ENCODE assay signal across 3 cellular contexts in genomic region chr12:62817556-62818271, GRCh38.
A peak's percentile ranks its signal among the peaks of the same experiment; 100 is the strongest.
TF ChIP-seq lines count a peak whose summit lies in the region.

No MANE protein-coding gene starts in this region.

TF ChIP-seq in SK-N-SH treated with all-trans-retinoic acid at 6 μM for 48 hours, 23 proteins besides CTCF, POLR2A, EP300 and RAD21 (continued from another document):
- TF ChIP-seq CSRNP3 (CRISPR knock-in tag; IDR thresholded peaks at IDR 0.05) (no peak), ZFP3 (CRISPR knock-in tag; IDR thresholded peaks at IDR 0.05) (no peak)

TF ChIP-seq in SK-N-SH, 30 proteins besides CTCF, POLR2A, EP300 and RAD21 (continued from another document):
- TF ChIP-seq REST (IDR thresholded peaks at IDR 0.05; ENCODE audit: low read depth, low read length): no peak
- TF ChIP-seq PBX3 (IDR thresholded peaks at IDR 0.05): no peak
- no peak for TF ChIP-seq ZBTB33 (IDR thresholded peaks at IDR 0.05; ENCODE audit: borderline replicate concordance, low read depth)
- TF ChIP-seq ELF1 (IDR thresholded peaks at IDR 0.05): no peak
- no peak for TF ChIP-seq RXRA (IDR thresholded peaks at IDR 0.05; ENCODE audit: borderline replicate concordance, low read depth)
- no peak for TF ChIP-seq RCOR1 (IDR thresholded peaks at IDR 0.05; ENCODE audit: low read length)
- no peak for TF ChIP-seq RFX5 (IDR thresholded peaks at IDR 0.05; ENCODE audit: low read length)
- TF ChIP-seq TCF12 (IDR thresholded peaks at IDR 0.05): no peak
- TF ChIP-seq NRF1 (IDR thresholded peaks at IDR 0.05; ENCODE audit: low read depth, low read length): no peak
- TF ChIP-seq GABPA (IDR thresholded peaks at IDR 0.05; ENCODE audit: low read depth): no peak
- TF ChIP-seq MXI1 (IDR thresholded peaks at IDR 0.05; ENCODE audit: low read depth, low read length): no peak
- TF ChIP-seq, protein P1, sequence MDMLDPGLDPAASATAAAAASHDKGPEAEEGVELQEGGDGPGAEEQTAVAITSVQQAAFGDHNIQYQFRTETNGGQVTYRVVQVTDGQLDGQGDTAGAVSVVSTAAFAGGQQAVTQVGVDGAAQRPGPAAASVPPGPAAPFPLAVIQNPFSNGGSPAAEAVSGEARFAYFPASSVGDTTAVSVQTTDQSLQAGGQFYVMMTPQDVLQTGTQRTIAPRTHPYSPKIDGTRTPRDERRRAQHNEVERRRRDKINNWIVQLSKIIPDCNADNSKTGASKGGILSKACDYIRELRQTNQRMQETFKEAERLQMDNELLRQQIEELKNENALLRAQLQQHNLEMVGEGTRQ (IDR thresholded peaks at IDR 0.05; ENCODE audit: borderline replicate concordance, low read depth, low read length): no peak
- TF ChIP-seq, protein P2, sequence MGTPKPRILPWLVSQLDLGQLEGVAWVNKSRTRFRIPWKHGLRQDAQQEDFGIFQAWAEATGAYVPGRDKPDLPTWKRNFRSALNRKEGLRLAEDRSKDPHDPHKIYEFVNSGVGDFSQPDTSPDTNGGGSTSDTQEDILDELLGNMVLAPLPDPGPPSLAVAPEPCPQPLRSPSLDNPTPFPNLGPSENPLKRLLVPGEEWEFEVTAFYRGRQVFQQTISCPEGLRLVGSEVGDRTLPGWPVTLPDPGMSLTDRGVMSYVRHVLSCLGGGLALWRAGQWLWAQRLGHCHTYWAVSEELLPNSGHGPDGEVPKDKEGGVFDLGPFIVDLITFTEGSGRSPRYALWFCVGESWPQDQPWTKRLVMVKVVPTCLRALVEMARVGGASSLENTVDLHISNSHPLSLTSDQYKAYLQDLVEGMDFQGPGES (IDR thresholded peaks at IDR 0.05; ENCODE audit: low read depth, low read length): no peak
- TF ChIP-seq SIN3A (IDR thresholded peaks at IDR 0.05; ENCODE audit: borderline replicate concordance, low read depth, low read length): no peak
- TF ChIP-seq TEAD4 (IDR thresholded peaks at IDR 0.05; ENCODE audit: borderline replicate concordance, insufficient read depth): no peak
- no peak for TF ChIP-seq TAF1 (IDR thresholded peaks at IDR 0.05; ENCODE audit: borderline replicate concordance, low read depth, low read length)

TF ChIP-seq in K562, 482 proteins besides CTCF, POLR2A, EP300 and RAD21 (continued from another document):
- TF ChIP-seq PRDM10 (IDR thresholded peaks at IDR 0.05; ENCODE audit: partially characterized antibody): peak; percentile 98
- no peak for TF ChIP-seq MTA3 (IDR thresholded peaks at IDR 0.05; ENCODE audit: borderline replicate concordance)
- TF ChIP-seq ZNF512 (tag; IDR thresholded peaks at IDR 0.05): no peak
- TF ChIP-seq FOXA1 (IDR thresholded peaks at IDR 0.05; ENCODE audit: borderline replicate concordance): no peak
- no peak for TF ChIP-seq HDAC3 (IDR thresholded peaks at IDR 0.05; ENCODE audit: borderline replicate concordance, partially characterized antibody)
- TF ChIP-seq TCF7L2 (IDR thresholded peaks at IDR 0.05; ENCODE audit: low read depth, low read length): no peak
- TF ChIP-seq TCF7 (IDR thresholded peaks at IDR 0.05; ENCODE audit: borderline replicate concordance): no peak
- TF ChIP-seq C11orf30 (IDR thresholded peaks at IDR 0.05; ENCODE audit: low read depth): peak; percentile 72
- TF ChIP-seq ZNF316 (IDR thresholded peaks at IDR 0.05): peak; percentile 73
- TF ChIP-seq, protein P1 (CRISPR knock-in tag; IDR thresholded peaks at IDR 0.05): no peak
- 0 out of 2 replicates have a peak, but pooled peaks have one; percentile 16 for TF ChIP-seq ARID1B (IDR thresholded peaks at IDR 0.05)
- peak; percentile 17; the same call in 1 of the 2 replicates for TF ChIP-seq MAFF (IDR thresholded peaks at IDR 0.05; ENCODE audit: low read length)
- peak; percentile 76 for TF ChIP-seq MAFG (tag; conservative IDR thresholded peaks at IDR 0.05)
- no peak for TF ChIP-seq ZNF830 (CRISPR knock-in tag; IDR thresholded peaks at IDR 0.05)
- no peak for TF ChIP-seq ZNF140 (CRISPR knock-in tag; IDR thresholded peaks at IDR 0.05)
- TF ChIP-seq JUND (IDR thresholded peaks at IDR 0.05; ENCODE audit: borderline replicate concordance, low read depth, low read length): 0 out of 2 replicates have a peak, but pooled peaks have one; percentile 5
- TF ChIP-seq JUND (tag; IDR thresholded peaks at IDR 0.05; ENCODE audit: borderline replicate concordance, low read depth, low read length): no peak
- peak; percentile 88 for TF ChIP-seq ATF7 (IDR thresholded peaks at IDR 0.05)
- TF ChIP-seq GMEB1 (CRISPR knock-in tag; IDR thresholded peaks at IDR 0.05): no peak
- TF ChIP-seq SNRNP70 (optimal IDR thresholded peaks at IDR 0.05; ENCODE audit: low read depth, low read length): no peak
- TF ChIP-seq XRCC5 (IDR thresholded peaks at IDR 0.05; ENCODE audit: low read depth, low read length): no peak
- no peak for TF ChIP-seq DPF2 (IDR thresholded peaks at IDR 0.05)
- TF ChIP-seq MAFK (IDR thresholded peaks at IDR 0.05; ENCODE audit: low read length): peak; percentile 35; the same call in 1 of the 2 replicates
- TF ChIP-seq, protein P3, sequence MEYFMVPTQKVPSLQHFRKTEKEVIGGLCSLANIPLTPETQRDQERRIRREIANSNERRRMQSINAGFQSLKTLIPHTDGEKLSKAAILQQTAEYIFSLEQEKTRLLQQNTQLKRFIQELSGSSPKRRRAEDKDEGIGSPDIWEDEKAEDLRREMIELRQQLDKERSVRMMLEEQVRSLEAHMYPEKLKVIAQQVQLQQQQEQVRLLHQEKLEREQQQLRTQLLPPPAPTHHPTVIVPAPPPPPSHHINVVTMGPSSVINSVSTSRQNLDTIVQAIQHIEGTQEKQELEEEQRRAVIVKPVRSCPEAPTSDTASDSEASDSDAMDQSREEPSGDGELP (CRISPR knock-in tag; IDR thresholded peaks at IDR 0.05; ENCODE audit: borderline replicate concordance): no peak
- peak in 1 of 2 experiments; percentile 55; a peak in 1 of 4 replicates for TF ChIP-seq RCOR1 (IDR thresholded peaks at IDR 0.05; ENCODE audit: borderline replicate concordance in 1 of 2, low read depth in 2 of 2, low read length in 2 of 2)
- no peak for TF ChIP-seq SIRT6 (IDR thresholded peaks at IDR 0.05; ENCODE audit: low read depth, low read length)
- TF ChIP-seq FOXK2 (conservative IDR thresholded peaks at IDR 0.05 in 1 of 2, IDR thresholded peaks at IDR 0.05 in 1 of 2; ENCODE audit: low read depth in 2 of 2): peak in 1 of 2 experiments; percentile 90; a peak in 2 of 4 replicates
- TF ChIP-seq MCM7 (IDR thresholded peaks at IDR 0.05): no peak
- 0 out of 2 replicates have a peak, but pooled peaks have one; percentile 20 for TF ChIP-seq LEF1 (IDR thresholded peaks at IDR 0.05)
- no peak for TF ChIP-seq NFIX (CRISPR knock-in tag; IDR thresholded peaks at IDR 0.05; ENCODE audit: low read depth)
- TF ChIP-seq ZSCAN32 (CRISPR knock-in tag; IDR thresholded peaks at IDR 0.05): no peak
